In the genomic region with DNA sequence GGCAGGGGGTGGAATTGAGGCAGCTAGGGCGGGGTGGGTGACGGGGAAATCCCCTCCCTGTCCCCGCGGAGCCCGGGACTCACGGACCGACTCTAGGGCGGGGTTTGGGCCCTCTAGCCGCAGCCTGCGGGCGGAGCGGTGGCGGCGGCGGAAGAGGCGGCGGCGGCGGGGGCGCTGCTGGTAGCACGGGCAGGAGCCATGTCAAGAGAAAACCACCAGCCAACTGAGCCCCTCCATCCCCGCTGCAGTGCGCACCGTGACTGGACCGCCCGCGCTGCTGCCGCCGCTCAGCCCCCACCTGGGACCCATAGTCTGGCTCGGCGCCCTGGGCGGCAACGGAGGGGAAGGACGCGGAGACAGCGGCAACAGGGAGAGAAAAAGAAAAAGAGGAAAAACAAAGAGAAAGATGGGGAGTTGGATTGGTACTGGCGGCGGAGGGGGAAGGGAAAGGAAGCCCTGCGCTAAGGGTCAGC, we compare ENCODE assay signal across 1 cellular context.
TF ChIP-seq lines count a peak whose summit lies in the region.

No MANE protein-coding gene starts in this region.

TF ChIP-seq in HepG2, 621 proteins besides CTCF, POLR2A, EP300 and RAD21 (continued from another document and continues in another):
- TF ChIP-seq YEATS2 (CRISPR knock-in tag; IDR thresholded peaks at IDR 0.05; ENCODE audit: borderline replicate concordance) (no peak), ZNF850 (CRISPR knock-in tag; conservative IDR thresholded peaks at IDR 0.05) (no peak; the same call in 1 of the 2 replicates), EHMT2 (IDR thresholded peaks at IDR 0.05; ENCODE audit: borderline replicate concordance, low read depth, low read length) (no peak), PCBP2 (optimal IDR thresholded peaks at IDR 0.05; ENCODE audit: low read depth, low read length, poor library complexity, severe bottlenecking) (no peak), CBFB (CRISPR knock-in tag; IDR thresholded peaks at IDR 0.05) (no peak), SIX1 (CRISPR knock-in tag; IDR thresholded peaks at IDR 0.05; ENCODE audit: borderline replicate concordance) (no peak), ZNF619 (CRISPR knock-in tag; IDR thresholded peaks at IDR 0.05) (no peak), RBFOX2 (IDR thresholded peaks at IDR 0.05; ENCODE audit: low read depth, low read length) (peak; percentile 94), ZNF841 (CRISPR knock-in tag; IDR thresholded peaks at IDR 0.05; ENCODE audit: borderline replicate concordance) (0 out of 2 replicates have a peak, but pooled peaks have one; percentile 53), TOPORS (CRISPR knock-in tag; IDR thresholded peaks at IDR 0.05) (no peak), FOSL2 (CRISPR knock-in tag; IDR thresholded peaks at IDR 0.05) (no peak), ZNF230 (CRISPR knock-in tag; IDR thresholded peaks at IDR 0.05) (no peak), SMARCE1 (IDR thresholded peaks at IDR 0.05; ENCODE audit: borderline replicate concordance) (no peak), MAF1 (CRISPR knock-in tag; IDR thresholded peaks at IDR 0.05; ENCODE audit: borderline replicate concordance) (no peak), ZNF235 (CRISPR knock-in tag; IDR thresholded peaks at IDR 0.05; ENCODE audit: borderline replicate concordance) (no peak), NFRKB (IDR thresholded peaks at IDR 0.05) (no peak), GATAD2A (CRISPR knock-in tag; IDR thresholded peaks at IDR 0.05) (no peak), TAF15 (IDR thresholded peaks at IDR 0.05; ENCODE audit: low read depth, low read length, poor library complexity, severe bottlenecking) (no peak), NFE2L2 (IDR thresholded peaks at IDR 0.05; ENCODE audit: low read length) (no peak), ATRX (CRISPR knock-in tag; IDR thresholded peaks at IDR 0.05; ENCODE audit: borderline replicate concordance) (no peak), ISX (CRISPR knock-in tag; conservative IDR thresholded peaks at IDR 0.05) (no peak), ZNF367 (CRISPR knock-in tag; IDR thresholded peaks at IDR 0.05; ENCODE audit: borderline replicate concordance) (no peak), TAF1 (CRISPR knock-in tag; IDR thresholded peaks at IDR 0.05) (no peak), CENPT (CRISPR knock-in tag; IDR thresholded peaks at IDR 0.05; ENCODE audit: low read depth) (no peak), PHF5A (CRISPR knock-in tag; IDR thresholded peaks at IDR 0.05; ENCODE audit: low read depth, unreplicated experiment) (no peak)
- TF ChIP-seq, protein P1, sequence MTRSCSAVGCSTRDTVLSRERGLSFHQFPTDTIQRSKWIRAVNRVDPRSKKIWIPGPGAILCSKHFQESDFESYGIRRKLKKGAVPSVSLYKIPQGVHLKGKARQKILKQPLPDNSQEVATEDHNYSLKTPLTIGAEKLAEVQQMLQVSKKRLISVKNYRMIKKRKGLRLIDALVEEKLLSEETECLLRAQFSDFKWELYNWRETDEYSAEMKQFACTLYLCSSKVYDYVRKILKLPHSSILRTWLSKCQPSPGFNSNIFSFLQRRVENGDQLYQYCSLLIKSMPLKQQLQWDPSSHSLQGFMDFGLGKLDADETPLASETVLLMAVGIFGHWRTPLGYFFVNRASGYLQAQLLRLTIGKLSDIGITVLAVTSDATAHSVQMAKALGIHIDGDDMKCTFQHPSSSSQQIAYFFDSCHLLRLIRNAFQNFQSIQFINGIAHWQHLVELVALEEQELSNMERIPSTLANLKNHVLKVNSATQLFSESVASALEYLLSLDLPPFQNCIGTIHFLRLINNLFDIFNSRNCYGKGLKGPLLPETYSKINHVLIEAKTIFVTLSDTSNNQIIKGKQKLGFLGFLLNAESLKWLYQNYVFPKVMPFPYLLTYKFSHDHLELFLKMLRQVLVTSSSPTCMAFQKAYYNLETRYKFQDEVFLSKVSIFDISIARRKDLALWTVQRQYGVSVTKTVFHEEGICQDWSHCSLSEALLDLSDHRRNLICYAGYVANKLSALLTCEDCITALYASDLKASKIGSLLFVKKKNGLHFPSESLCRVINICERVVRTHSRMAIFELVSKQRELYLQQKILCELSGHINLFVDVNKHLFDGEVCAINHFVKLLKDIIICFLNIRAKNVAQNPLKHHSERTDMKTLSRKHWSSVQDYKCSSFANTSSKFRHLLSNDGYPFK (CRISPR knock-in tag; IDR thresholded peaks at IDR 0.05; ENCODE audit: borderline replicate concordance), result no peak
- TF ChIP-seq, protein P2, sequence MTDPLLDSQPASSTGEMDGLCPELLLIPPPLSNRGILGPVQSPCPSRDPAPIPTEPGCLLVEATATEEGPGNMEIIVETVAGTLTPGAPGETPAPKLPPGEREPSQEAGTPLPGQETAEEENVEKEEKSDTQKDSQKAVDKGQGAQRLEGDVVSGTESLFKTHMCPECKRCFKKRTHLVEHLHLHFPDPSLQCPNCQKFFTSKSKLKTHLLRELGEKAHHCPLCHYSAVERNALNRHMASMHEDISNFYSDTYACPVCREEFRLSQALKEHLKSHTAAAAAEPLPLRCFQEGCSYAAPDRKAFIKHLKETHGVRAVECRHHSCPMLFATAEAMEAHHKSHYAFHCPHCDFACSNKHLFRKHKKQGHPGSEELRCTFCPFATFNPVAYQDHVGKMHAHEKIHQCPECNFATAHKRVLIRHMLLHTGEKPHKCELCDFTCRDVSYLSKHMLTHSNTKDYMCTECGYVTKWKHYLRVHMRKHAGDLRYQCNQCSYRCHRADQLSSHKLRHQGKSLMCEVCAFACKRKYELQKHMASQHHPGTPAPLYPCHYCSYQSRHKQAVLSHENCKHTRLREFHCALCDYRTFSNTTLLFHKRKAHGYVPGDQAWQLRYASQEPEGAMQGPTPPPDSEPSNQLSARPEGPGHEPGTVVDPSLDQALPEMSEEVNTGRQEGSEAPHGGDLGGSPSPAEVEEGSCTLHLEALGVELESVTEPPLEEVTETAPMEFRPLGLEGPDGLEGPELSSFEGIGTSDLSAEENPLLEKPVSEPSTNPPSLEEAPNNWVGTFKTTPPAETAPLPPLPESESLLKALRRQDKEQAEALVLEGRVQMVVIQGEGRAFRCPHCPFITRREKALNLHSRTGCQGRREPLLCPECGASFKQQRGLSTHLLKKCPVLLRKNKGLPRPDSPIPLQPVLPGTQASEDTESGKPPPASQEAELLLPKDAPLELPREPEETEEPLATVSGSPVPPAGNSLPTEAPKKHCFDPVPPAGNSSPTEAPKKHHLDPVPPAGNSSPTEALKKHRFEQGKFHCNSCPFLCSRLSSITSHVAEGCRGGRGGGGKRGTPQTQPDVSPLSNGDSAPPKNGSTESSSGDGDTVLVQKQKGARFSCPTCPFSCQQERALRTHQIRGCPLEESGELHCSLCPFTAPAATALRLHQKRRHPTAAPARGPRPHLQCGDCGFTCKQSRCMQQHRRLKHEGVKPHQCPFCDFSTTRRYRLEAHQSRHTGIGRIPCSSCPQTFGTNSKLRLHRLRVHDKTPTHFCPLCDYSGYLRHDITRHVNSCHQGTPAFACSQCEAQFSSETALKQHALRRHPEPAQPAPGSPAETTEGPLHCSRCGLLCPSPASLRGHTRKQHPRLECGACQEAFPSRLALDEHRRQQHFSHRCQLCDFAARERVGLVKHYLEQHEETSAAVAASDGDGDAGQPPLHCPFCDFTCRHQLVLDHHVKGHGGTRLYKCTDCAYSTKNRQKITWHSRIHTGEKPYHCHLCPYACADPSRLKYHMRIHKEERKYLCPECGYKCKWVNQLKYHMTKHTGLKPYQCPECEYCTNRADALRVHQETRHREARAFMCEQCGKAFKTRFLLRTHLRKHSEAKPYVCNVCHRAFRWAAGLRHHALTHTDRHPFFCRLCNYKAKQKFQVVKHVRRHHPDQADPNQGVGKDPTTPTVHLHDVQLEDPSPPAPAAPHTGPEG (CRISPR knock-in tag; IDR thresholded peaks at IDR 0.05), result no peak
- TF ChIP-seq, protein P3, sequence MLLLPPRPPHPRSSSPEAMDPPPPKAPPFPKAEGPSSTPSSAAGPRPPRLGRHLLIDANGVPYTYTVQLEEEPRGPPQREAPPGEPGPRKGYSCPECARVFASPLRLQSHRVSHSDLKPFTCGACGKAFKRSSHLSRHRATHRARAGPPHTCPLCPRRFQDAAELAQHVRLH (CRISPR knock-in tag; IDR thresholded peaks at IDR 0.05; ENCODE audit: borderline replicate concordance, low read depth), result 0 out of 2 replicates have a peak, but pooled peaks have one; percentile 81
- TF ChIP-seq, protein P4, sequence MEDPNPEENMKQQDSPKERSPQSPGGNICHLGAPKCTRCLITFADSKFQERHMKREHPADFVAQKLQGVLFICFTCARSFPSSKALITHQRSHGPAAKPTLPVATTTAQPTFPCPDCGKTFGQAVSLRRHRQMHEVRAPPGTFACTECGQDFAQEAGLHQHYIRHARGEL (CRISPR knock-in tag; IDR thresholded peaks at IDR 0.05), result 0 out of 2 replicates have a peak, but pooled peaks have one; percentile 14
- TF ChIP-seq, protein P5, sequence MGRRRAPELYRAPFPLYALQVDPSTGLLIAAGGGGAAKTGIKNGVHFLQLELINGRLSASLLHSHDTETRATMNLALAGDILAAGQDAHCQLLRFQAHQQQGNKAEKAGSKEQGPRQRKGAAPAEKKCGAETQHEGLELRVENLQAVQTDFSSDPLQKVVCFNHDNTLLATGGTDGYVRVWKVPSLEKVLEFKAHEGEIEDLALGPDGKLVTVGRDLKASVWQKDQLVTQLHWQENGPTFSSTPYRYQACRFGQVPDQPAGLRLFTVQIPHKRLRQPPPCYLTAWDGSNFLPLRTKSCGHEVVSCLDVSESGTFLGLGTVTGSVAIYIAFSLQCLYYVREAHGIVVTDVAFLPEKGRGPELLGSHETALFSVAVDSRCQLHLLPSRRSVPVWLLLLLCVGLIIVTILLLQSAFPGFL (CRISPR knock-in tag; IDR thresholded peaks at IDR 0.05), result no peak
- TF ChIP-seq, protein P6, sequence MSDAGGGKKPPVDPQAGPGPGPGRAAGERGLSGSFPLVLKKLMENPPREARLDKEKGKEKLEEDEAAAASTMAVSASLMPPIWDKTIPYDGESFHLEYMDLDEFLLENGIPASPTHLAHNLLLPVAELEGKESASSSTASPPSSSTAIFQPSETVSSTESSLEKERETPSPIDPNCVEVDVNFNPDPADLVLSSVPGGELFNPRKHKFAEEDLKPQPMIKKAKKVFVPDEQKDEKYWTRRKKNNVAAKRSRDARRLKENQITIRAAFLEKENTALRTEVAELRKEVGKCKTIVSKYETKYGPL (CRISPR knock-in tag; IDR thresholded peaks at IDR 0.05), result no peak
- TF ChIP-seq, protein P7, sequence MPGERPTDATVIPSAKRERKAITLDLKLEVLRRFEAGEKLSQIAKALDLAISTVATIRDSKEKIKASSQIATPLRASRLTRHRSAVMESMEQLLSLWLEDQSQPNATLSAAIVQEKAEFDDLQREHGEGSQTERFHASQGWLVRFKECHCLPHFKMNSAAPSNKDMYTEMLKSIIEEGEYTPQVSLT (CRISPR knock-in tag; IDR thresholded peaks at IDR 0.05; ENCODE audit: borderline replicate concordance, low read depth), result no peak
- TF ChIP-seq, protein P8, sequence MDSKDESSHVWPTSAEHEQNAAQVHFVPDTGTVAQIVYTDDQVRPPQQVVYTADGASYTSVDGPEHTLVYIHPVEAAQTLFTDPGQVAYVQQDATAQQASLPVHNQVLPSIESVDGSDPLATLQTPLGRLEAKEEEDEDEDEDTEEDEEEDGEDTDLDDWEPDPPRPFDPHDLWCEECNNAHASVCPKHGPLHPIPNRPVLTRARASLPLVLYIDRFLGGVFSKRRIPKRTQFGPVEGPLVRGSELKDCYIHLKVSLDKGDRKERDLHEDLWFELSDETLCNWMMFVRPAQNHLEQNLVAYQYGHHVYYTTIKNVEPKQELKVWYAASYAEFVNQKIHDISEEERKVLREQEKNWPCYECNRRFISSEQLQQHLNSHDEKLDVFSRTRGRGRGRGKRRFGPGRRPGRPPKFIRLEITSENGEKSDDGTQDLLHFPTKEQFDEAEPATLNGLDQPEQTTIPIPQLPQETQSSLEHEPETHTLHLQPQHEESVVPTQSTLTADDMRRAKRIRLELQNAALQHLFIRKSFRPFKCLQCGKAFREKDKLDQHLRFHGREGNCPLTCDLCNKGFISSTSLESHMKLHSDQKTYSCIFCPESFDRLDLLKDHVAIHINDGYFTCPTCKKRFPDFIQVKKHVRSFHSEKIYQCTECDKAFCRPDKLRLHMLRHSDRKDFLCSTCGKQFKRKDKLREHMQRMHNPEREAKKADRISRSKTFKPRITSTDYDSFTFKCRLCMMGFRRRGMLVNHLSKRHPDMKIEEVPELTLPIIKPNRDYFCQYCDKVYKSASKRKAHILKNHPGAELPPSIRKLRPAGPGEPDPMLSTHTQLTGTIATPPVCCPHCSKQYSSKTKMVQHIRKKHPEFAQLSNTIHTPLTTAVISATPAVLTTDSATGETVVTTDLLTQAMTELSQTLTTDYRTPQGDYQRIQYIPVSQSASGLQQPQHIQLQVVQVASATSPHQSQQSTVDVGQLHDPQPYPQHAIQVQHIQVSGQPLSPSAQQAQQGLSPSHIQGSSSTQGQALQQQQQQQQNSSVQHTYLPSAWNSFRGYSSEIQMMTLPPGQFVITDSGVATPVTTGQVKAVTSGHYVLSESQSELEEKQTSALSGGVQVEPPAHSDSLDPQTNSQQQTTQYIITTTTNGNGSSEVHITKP (CRISPR knock-in tag; IDR thresholded peaks at IDR 0.05; ENCODE audit: low read depth), result no peak
